ENCODE assay signal across 2 cellular contexts in genomic region chr5:56244676-56245075, GRCh38.
TF ChIP-seq lines count a peak whose summit lies in the region.

No MANE protein-coding gene starts in this region.

TF ChIP-seq in IMR-90, 13 proteins besides CTCF, POLR2A, EP300 and RAD21:
- no peak for TF ChIP-seq USF2 (IDR thresholded peaks at IDR 0.05; ENCODE audit: low read depth, low read length)
- no peak for TF ChIP-seq MAFK (IDR thresholded peaks at IDR 0.05; ENCODE audit: low read depth, low read length)
- TF ChIP-seq RFX5 (IDR thresholded peaks at IDR 0.05; ENCODE audit: low read depth, low read length): no peak
- no peak for TF ChIP-seq RCOR1 (IDR thresholded peaks at IDR 0.05; ENCODE audit: insufficient replicate concordance, low read length)
- no peak for TF ChIP-seq BHLHE40 (IDR thresholded peaks at IDR 0.05; ENCODE audit: low read depth, low read length)
- no peak for TF ChIP-seq ELK1 (IDR thresholded peaks at IDR 0.05; ENCODE audit: borderline replicate concordance, low read depth, low read length)
- no peak for TF ChIP-seq CHD1 (IDR thresholded peaks at IDR 0.05; ENCODE audit: low read depth, low read length)
- TF ChIP-seq CEBPB (IDR thresholded peaks at IDR 0.05; ENCODE audit: low read depth, low read length): no peak
- TF ChIP-seq SMC3 (IDR thresholded peaks at IDR 0.05; ENCODE audit: low read depth, low read length): no peak
- no peak for TF ChIP-seq MXI1 (IDR thresholded peaks at IDR 0.05; ENCODE audit: borderline replicate concordance, low read depth, low read length)
- no peak for TF ChIP-seq MAZ (IDR thresholded peaks at IDR 0.05; ENCODE audit: borderline replicate concordance, low read depth, low read length)
- no peak for TF ChIP-seq NFE2L2 (IDR thresholded peaks at IDR 0.05; ENCODE audit: low read depth, low read length)
- no peak for TF ChIP-seq FOS (IDR thresholded peaks at IDR 0.05; ENCODE audit: low read depth, low read length)

TF ChIP-seq in K562, 482 proteins besides CTCF, POLR2A, EP300 and RAD21 (continues in another document):
- no peak for TF ChIP-seq SRF (CRISPR knock-in tag; IDR thresholded peaks at IDR 0.05)
- TF ChIP-seq HDAC8 (tag; IDR thresholded peaks at IDR 0.05): no peak
- TF ChIP-seq SETDB1 (IDR thresholded peaks at IDR 0.05; ENCODE audit: low read length): no peak
- TF ChIP-seq JUND (IDR thresholded peaks at IDR 0.05; ENCODE audit: borderline replicate concordance, low read depth, low read length): peak; percentile 7; the same call in 1 of the 2 replicates
- 0 out of 3 replicates have a peak, but pooled peaks have one; percentile 20 for TF ChIP-seq JUND (tag; IDR thresholded peaks at IDR 0.05; ENCODE audit: borderline replicate concordance, low read depth, low read length)
- TF ChIP-seq ASH1L (IDR thresholded peaks at IDR 0.05; ENCODE audit: borderline replicate concordance, low read depth, partially characterized antibody): no peak
- TF ChIP-seq, protein P1, sequence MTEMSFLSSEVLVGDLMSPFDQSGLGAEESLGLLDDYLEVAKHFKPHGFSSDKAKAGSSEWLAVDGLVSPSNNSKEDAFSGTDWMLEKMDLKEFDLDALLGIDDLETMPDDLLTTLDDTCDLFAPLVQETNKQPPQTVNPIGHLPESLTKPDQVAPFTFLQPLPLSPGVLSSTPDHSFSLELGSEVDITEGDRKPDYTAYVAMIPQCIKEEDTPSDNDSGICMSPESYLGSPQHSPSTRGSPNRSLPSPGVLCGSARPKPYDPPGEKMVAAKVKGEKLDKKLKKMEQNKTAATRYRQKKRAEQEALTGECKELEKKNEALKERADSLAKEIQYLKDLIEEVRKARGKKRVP (CRISPR knock-in tag; IDR thresholded peaks at IDR 0.05): no peak
- TF ChIP-seq MCM3 (IDR thresholded peaks at IDR 0.05): no peak
- TF ChIP-seq ESRRA (IDR thresholded peaks at IDR 0.05; ENCODE audit: borderline replicate concordance, low read depth): no peak
- TF ChIP-seq ZBTB40 (IDR thresholded peaks at IDR 0.05): no peak
- TF ChIP-seq ZBTB40 (CRISPR knock-in tag; IDR thresholded peaks at IDR 0.05): no peak
- TF ChIP-seq SNRNP70 (optimal IDR thresholded peaks at IDR 0.05; ENCODE audit: low read depth, low read length): no peak
- no peak for TF ChIP-seq RBM15 (IDR thresholded peaks at IDR 0.05; ENCODE audit: insufficient read depth, low read length)
- TF ChIP-seq MBD1 (CRISPR knock-in tag; IDR thresholded peaks at IDR 0.05): no peak
- TF ChIP-seq, protein P2, sequence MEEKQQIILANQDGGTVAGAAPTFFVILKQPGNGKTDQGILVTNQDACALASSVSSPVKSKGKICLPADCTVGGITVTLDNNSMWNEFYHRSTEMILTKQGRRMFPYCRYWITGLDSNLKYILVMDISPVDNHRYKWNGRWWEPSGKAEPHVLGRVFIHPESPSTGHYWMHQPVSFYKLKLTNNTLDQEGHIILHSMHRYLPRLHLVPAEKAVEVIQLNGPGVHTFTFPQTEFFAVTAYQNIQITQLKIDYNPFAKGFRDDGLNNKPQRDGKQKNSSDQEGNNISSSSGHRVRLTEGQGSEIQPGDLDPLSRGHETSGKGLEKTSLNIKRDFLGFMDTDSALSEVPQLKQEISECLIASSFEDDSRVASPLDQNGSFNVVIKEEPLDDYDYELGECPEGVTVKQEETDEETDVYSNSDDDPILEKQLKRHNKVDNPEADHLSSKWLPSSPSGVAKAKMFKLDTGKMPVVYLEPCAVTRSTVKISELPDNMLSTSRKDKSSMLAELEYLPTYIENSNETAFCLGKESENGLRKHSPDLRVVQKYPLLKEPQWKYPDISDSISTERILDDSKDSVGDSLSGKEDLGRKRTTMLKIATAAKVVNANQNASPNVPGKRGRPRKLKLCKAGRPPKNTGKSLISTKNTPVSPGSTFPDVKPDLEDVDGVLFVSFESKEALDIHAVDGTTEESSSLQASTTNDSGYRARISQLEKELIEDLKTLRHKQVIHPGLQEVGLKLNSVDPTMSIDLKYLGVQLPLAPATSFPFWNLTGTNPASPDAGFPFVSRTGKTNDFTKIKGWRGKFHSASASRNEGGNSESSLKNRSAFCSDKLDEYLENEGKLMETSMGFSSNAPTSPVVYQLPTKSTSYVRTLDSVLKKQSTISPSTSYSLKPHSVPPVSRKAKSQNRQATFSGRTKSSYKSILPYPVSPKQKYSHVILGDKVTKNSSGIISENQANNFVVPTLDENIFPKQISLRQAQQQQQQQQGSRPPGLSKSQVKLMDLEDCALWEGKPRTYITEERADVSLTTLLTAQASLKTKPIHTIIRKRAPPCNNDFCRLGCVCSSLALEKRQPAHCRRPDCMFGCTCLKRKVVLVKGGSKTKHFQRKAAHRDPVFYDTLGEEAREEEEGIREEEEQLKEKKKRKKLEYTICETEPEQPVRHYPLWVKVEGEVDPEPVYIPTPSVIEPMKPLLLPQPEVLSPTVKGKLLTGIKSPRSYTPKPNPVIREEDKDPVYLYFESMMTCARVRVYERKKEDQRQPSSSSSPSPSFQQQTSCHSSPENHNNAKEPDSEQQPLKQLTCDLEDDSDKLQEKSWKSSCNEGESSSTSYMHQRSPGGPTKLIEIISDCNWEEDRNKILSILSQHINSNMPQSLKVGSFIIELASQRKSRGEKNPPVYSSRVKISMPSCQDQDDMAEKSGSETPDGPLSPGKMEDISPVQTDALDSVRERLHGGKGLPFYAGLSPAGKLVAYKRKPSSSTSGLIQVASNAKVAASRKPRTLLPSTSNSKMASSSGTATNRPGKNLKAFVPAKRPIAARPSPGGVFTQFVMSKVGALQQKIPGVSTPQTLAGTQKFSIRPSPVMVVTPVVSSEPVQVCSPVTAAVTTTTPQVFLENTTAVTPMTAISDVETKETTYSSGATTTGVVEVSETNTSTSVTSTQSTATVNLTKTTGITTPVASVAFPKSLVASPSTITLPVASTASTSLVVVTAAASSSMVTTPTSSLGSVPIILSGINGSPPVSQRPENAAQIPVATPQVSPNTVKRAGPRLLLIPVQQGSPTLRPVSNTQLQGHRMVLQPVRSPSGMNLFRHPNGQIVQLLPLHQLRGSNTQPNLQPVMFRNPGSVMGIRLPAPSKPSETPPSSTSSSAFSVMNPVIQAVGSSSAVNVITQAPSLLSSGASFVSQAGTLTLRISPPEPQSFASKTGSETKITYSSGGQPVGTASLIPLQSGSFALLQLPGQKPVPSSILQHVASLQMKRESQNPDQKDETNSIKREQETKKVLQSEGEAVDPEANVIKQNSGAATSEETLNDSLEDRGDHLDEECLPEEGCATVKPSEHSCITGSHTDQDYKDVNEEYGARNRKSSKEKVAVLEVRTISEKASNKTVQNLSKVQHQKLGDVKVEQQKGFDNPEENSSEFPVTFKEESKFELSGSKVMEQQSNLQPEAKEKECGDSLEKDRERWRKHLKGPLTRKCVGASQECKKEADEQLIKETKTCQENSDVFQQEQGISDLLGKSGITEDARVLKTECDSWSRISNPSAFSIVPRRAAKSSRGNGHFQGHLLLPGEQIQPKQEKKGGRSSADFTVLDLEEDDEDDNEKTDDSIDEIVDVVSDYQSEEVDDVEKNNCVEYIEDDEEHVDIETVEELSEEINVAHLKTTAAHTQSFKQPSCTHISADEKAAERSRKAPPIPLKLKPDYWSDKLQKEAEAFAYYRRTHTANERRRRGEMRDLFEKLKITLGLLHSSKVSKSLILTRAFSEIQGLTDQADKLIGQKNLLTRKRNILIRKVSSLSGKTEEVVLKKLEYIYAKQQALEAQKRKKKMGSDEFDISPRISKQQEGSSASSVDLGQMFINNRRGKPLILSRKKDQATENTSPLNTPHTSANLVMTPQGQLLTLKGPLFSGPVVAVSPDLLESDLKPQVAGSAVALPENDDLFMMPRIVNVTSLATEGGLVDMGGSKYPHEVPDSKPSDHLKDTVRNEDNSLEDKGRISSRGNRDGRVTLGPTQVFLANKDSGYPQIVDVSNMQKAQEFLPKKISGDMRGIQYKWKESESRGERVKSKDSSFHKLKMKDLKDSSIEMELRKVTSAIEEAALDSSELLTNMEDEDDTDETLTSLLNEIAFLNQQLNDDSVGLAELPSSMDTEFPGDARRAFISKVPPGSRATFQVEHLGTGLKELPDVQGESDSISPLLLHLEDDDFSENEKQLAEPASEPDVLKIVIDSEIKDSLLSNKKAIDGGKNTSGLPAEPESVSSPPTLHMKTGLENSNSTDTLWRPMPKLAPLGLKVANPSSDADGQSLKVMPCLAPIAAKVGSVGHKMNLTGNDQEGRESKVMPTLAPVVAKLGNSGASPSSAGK (IDR thresholded peaks at IDR 0.05): no peak
- TF ChIP-seq NFIC (IDR thresholded peaks at IDR 0.05): peak; percentile 79
- TF ChIP-seq ZNF57 (CRISPR knock-in tag; IDR thresholded peaks at IDR 0.05): no peak
- no peak for TF ChIP-seq ZNF644 (tag; IDR thresholded peaks at IDR 0.05; ENCODE audit: low read depth)
- no peak for TF ChIP-seq YY1 (IDR thresholded peaks at IDR 0.05; ENCODE audit: borderline replicate concordance in 1 of 3, control insufficient read depth in 1 of 3, extremely low read depth in 1 of 3, insufficient read depth in 3 of 3, insufficient read length in 1 of 3, insufficient replicate concordance in 2 of 3, low read depth in 1 of 3, low read length in 2 of 3)
- no peak for TF ChIP-seq RBM25 (IDR thresholded peaks at IDR 0.05; ENCODE audit: low read depth, low read length, severe bottlenecking)
- peak; percentile 57; the same call in 1 of the 2 replicates for TF ChIP-seq ATF7 (IDR thresholded peaks at IDR 0.05)
- no peak for TF ChIP-seq ZZZ3 (IDR thresholded peaks at IDR 0.05)
- TF ChIP-seq ZNF668 (CRISPR knock-in tag; IDR thresholded peaks at IDR 0.05): no peak
